ENCODE assay signal across 28 cellular contexts in the genomic region with DNA sequence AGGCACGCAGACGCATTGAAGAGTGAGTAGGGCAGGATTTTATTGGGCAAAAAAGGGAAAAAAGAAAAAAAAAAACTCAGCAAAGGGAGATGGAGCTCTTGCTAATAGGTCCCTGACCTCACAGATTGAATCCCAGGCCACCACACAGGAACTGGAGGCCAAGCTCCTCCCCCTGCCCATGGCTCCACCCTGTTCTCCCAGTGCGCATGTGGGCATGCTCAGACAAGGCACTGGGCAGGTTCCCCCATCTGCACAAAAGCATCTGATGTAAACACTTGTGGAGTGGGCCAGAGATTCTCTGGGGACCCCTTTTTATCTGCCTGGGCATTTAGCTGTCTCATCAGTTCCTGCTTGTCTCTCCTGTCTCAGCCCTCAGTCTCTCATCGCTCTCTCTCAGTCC. TPM values are rescaled to one million over a fixed set of nuclear protein-coding genes. Genes with fewer than 3 reads are reported as not detected.
DNase-seq lines count a peak whose midpoint lies in the region; ATAC-seq and TF ChIP-seq lines count a peak whose summit lies in the region.
"Had no signal": no experiment of that assay in that cellular context is flagged by ENCODE, and none has a peak within 500 bp of the region (broad histone marks: within the 10 kb centered on the region; RNA-seq: fewer than 3 reads in every experiment).

No MANE protein-coding gene starts in this region.

- no peak overlapping the region for H3K4me2 ChIP-seq in trophoblast cell (ENCODE audit: low read length)

- no peak overlapping the region for H3K14ac ChIP-seq in trophoblast cell (ENCODE audit: low read length)

- no peaks in the 10 kb centered on the region for H3K9me3 ChIP-seq in endodermal cell (ENCODE audit: control insufficient read depth, low read length)
- H3K9me3 ChIP-seq in trophoblast cell (ENCODE audit: insufficient read depth, low read depth, low read length), result no peaks in the 10 kb centered on the region
- H3K9me3 ChIP-seq: thoracic aorta had no signal

- peak overlapping the region; percentile 31 for H2BK120ac ChIP-seq in trophoblast cell (ENCODE audit: insufficient read depth, low read length, poor library complexity)

- no peak for TF ChIP-seq POLR2A in NB4 (IDR thresholded peaks at IDR 0.05; ENCODE audit: extremely low read depth, insufficient read length)

- H3K4me3 ChIP-seq in NB4 (ENCODE audit: low read depth, low read length) (no peak overlapping the region), endodermal cell (ENCODE audit: low read length) (no peak overlapping the region), trophoblast cell (ENCODE audit: low read depth, low read length) (no peak overlapping the region)
- H3K4me3 ChIP-seq: dorsolateral prefrontal cortex, thoracic aorta had no signal

- peaks cover 6% of the 10 kb centered on the region for H3K79me1 ChIP-seq in trophoblast cell (ENCODE audit: low read length)

- H3K36me3 ChIP-seq in endodermal cell (ENCODE audit: control insufficient read depth, insufficient read depth, low read length), result no peaks in the 10 kb centered on the region
- no peaks in the 10 kb centered on the region for H3K36me3 ChIP-seq in trophoblast cell (ENCODE audit: control insufficient read depth in 1 of 2, insufficient read depth in 2 of 2, low read length in 2 of 2)
- H3K36me3 ChIP-seq: thoracic aorta had no signal

- no peak overlapping the region for H2AK5ac ChIP-seq in trophoblast cell (ENCODE audit: low read length)

- H2BK12ac ChIP-seq in trophoblast cell (ENCODE audit: low read length), result peak overlapping the region; percentile 9

- 89% methylated on average over 4 of the region's 4 CpGs; no CpG with 5 or more reads in 1 of the 2 experiments for WGBS in endodermal cell (ENCODE audit: insufficient coverage in 1 of 2, insufficient read length in 1 of 2), 2 experiments
- WGBS in trophoblast cell (ENCODE audit: extremely low coverage, insufficient coverage, insufficient read length), result no CpG with 5 or more reads among the region's 4 CpGs

- no peak overlapping the region for H4K12ac ChIP-seq in trophoblast cell (ENCODE audit: low read depth, low read length)

- H3K27me3 Mint-ChIP-seq in activated CD8-positive, alpha-beta T cell treated with anti-CD3 and anti-CD28 coated beads for 36 hours, result no peaks in the 10 kb centered on the region
- no peaks in the 10 kb centered on the region for H3K27me3 Mint-ChIP-seq in activated CD8-positive, alpha-beta T cell treated with anti-CD3 and anti-CD28 coated beads, Interleukin-2, amount 10 ng/mL, durations not matched to agents 7 days and 5 days (ENCODE audit: low read depth)
- no peaks in the 10 kb centered on the region for H3K27me3 Mint-ChIP-seq in endodermal cell (ENCODE audit: insufficient read depth)
- H3K27me3 Mint-ChIP-seq: IgD-negative memory B cell had no signal

- peak overlapping the region; percentile 56 for H4K91ac ChIP-seq in trophoblast cell (ENCODE audit: low read depth, low read length)

- H3K27ac ChIP-seq in endodermal cell (ENCODE audit: low read depth, low read length) (no peak overlapping the region), trophoblast cell (ENCODE audit: low read depth, low read length) (peak overlapping the region; percentile 68), RWPE1 (no peak overlapping the region)
- H3K27ac ChIP-seq: dorsolateral prefrontal cortex, epithelial cell of prostate, parathyroid adenoma, thoracic aorta had no signal

- H3K18ac ChIP-seq in trophoblast cell (ENCODE audit: low read length), result no peak overlapping the region

- no peak overlapping the region for H3K4me3 Mint-ChIP-seq in activated CD8-positive, alpha-beta T cell treated with anti-CD3 and anti-CD28 coated beads for 36 hours
- no peak overlapping the region for H3K4me3 Mint-ChIP-seq in activated CD8-positive, alpha-beta T cell treated with anti-CD3 and anti-CD28 coated beads, Interleukin-2, amount 10 ng/mL, durations not matched to agents 7 days and 5 days
- no peak overlapping the region for H3K4me3 Mint-ChIP-seq in endodermal cell
- H3K4me3 Mint-ChIP-seq: activated CD4-positive, alpha-beta T cell treated with anti-CD3 and anti-CD28 coated beads, Interleukin-2, amount 10 ng/mL, durations not matched to agents 24 days and 14 days; CD14-positive monocyte; IgD-negative memory B cell; naive B cell; stimulated activated naive B cell treated with anti-CD40 and anti-IgM and Interleukin-4, amounts not matched to agents 10 μg/mL and 1 μg/mL and 100 μg/mL, for 72 hours had no signal

- H3K27ac Mint-ChIP-seq in activated CD8-positive, alpha-beta T cell treated with anti-CD3 and anti-CD28 coated beads for 36 hours, result no peak overlapping the region
- no peak overlapping the region for H3K27ac Mint-ChIP-seq in activated CD8-positive, alpha-beta T cell treated with anti-CD3 and anti-CD28 coated beads, Interleukin-2, amount 10 ng/mL, durations not matched to agents 7 days and 5 days
- H3K27ac Mint-ChIP-seq in endodermal cell, result no peak overlapping the region
- H3K27ac Mint-ChIP-seq: activated CD4-positive, alpha-beta T cell treated with anti-CD3 and anti-CD28 coated beads, Interleukin-2, amount 10 ng/mL, durations not matched to agents 24 days and 14 days; CD14-positive monocyte; IgD-negative memory B cell; stimulated activated naive B cell treated with anti-CD40 and anti-IgM and Interleukin-4, amounts not matched to agents 10 μg/mL and 1 μg/mL and 100 μg/mL, for 72 hours had no signal

- H3K27me3 ChIP-seq in endodermal cell (ENCODE audit: control insufficient read depth, insufficient read depth, low read length, poor library complexity, severe bottlenecking) (no peaks in the 10 kb centered on the region), trophoblast cell (ENCODE audit: insufficient read depth, low read length) (no peaks in the 10 kb centered on the region)

- H3K4me1 ChIP-seq in endodermal cell (ENCODE audit: control insufficient read depth, insufficient read depth, low read length), result no peaks in the 10 kb centered on the region
- H3K4me1 ChIP-seq in trophoblast cell (ENCODE audit: control insufficient read depth in 1 of 2, insufficient read depth in 2 of 2, low read length in 2 of 2), result peaks cover 7 to 17% of the 10 kb centered on the region in 2 experiments
- H3K4me1 ChIP-seq: parathyroid adenoma had no signal

- POLR2A ChIA-PET in activated CD8-positive, alpha-beta T cell treated with anti-CD3 and anti-CD28 coated beads for 36 hours (lab: Charles Lee), result no interaction called here
- POLR2A ChIA-PET in activated CD8-positive, alpha-beta T cell treated with anti-CD3 and anti-CD28 coated beads, Interleukin-2, amount 10 ng/mL, durations not matched to agents 7 days and 5 days (lab: Charles Lee), result no interaction called here
- POLR2A ChIA-PET in RWPE1 (lab: Yijun Ruan, JAX; ENCODE audit: low non-redundant PET), result no interaction called here

- no peak for ATAC-seq in activated CD8-positive, alpha-beta T cell treated with anti-CD3 and anti-CD28 coated beads for 36 hours
- no peak for ATAC-seq in activated CD8-positive, alpha-beta T cell treated with anti-CD3 and anti-CD28 coated beads, Interleukin-2, amount 10 ng/mL, durations not matched to agents 7 days and 5 days
- ATAC-seq in left cardiac atrium, result no peak
- ATAC-seq: sciatic nerve; stimulated activated naive B cell treated with anti-CD40 and anti-IgM and Interleukin-4, amounts not matched to agents 10 μg/mL and 1 μg/mL and 100 μg/mL, for 72 hours had no signal

- no peak for TF ChIP-seq CTCF in activated CD8-positive, alpha-beta T cell treated with anti-CD3 and anti-CD28 coated beads for 36 hours (IDR thresholded peaks at IDR 0.05)
- no peak for TF ChIP-seq CTCF in NB4 (IDR thresholded peaks at IDR 0.05; ENCODE audit: low read depth, low read length)
- no peak for TF ChIP-seq CTCF in endodermal cell (conservative IDR thresholded peaks at IDR 0.05)
- TF ChIP-seq CTCF in RWPE1 (conservative IDR thresholded peaks at IDR 0.05; ENCODE audit: low read depth), result no peak

- H4K8ac ChIP-seq in trophoblast cell (ENCODE audit: low read depth, low read length), result no peak overlapping the region

- H2BK5ac ChIP-seq in trophoblast cell (ENCODE audit: low read depth, low read length, poor library complexity), result no peak overlapping the region

- intact Hi-C loops in activated CD8-positive, alpha-beta T cell treated with anti-CD3 and anti-CD28 coated beads for 36 hours (cut with micrococcal nuclease), result no loop called here
- intact Hi-C loops in left cardiac atrium (cut with DNase I), result no loop called here

- no peak overlapping the region for H3K9ac ChIP-seq in endodermal cell (ENCODE audit: extremely low read depth, low read length, poor library complexity, severe bottlenecking)
- no peak overlapping the region for H3K9ac ChIP-seq in trophoblast cell (ENCODE audit: low read length)
- H3K9ac ChIP-seq: parathyroid adenoma had no signal

- CTCF ChIA-PET in activated CD8-positive, alpha-beta T cell treated with anti-CD3 and anti-CD28 coated beads for 36 hours (lab: Charles Lee), result no interaction called here
- CTCF ChIA-PET in activated CD8-positive, alpha-beta T cell treated with anti-CD3 and anti-CD28 coated beads, Interleukin-2, amount 10 ng/mL, durations not matched to agents 7 days and 5 days (lab: Charles Lee), result no interaction called here
- CTCF ChIA-PET in RWPE1 (lab: Yijun Ruan, JAX), result no interaction called here

- no peak overlapping the region for H3K23ac ChIP-seq in trophoblast cell (ENCODE audit: low read length)

- H2AFZ ChIP-seq in trophoblast cell (ENCODE audit: insufficient read depth, low read length, poor library complexity), result no peak overlapping the region
- H2AFZ ChIP-seq: parathyroid adenoma had no signal

- H3K9me3 Mint-ChIP-seq in activated CD8-positive, alpha-beta T cell treated with anti-CD3 and anti-CD28 coated beads for 36 hours, result no peaks in the 10 kb centered on the region
- H3K9me3 Mint-ChIP-seq in activated CD8-positive, alpha-beta T cell treated with anti-CD3 and anti-CD28 coated beads, Interleukin-2, amount 10 ng/mL, durations not matched to agents 7 days and 5 days (ENCODE audit: insufficient read depth), result no peaks in the 10 kb centered on the region
- no peaks in the 10 kb centered on the region for H3K9me3 Mint-ChIP-seq in endodermal cell
- H3K9me3 Mint-ChIP-seq: activated CD4-positive, alpha-beta T cell treated with anti-CD3 and anti-CD28 coated beads, Interleukin-2, amount 10 ng/mL, durations not matched to agents 24 days and 14 days; naive B cell; stimulated activated naive B cell treated with anti-CD40 and anti-IgM and Interleukin-4, amounts not matched to agents 10 μg/mL and 1 μg/mL and 100 μg/mL, for 72 hours had no signal

- no peak overlapping the region for H3K4ac ChIP-seq in trophoblast cell (ENCODE audit: low read depth, low read length)

- H3K4me1 Mint-ChIP-seq in activated CD8-positive, alpha-beta T cell treated with anti-CD3 and anti-CD28 coated beads for 36 hours (ENCODE audit: low read depth), result no peaks in the 10 kb centered on the region
- H3K4me1 Mint-ChIP-seq in activated CD8-positive, alpha-beta T cell treated with anti-CD3 and anti-CD28 coated beads, Interleukin-2, amount 10 ng/mL, durations not matched to agents 7 days and 5 days (ENCODE audit: low read depth), result no peaks in the 10 kb centered on the region
- peaks cover 18% of the 10 kb centered on the region for H3K4me1 Mint-ChIP-seq in endodermal cell
- H3K4me1 Mint-ChIP-seq: activated CD4-positive, alpha-beta T cell treated with anti-CD3 and anti-CD28 coated beads, Interleukin-2, amount 10 ng/mL, durations not matched to agents 24 days and 14 days; naive B cell; stimulated activated naive B cell treated with anti-CD40 and anti-IgM and Interleukin-4, amounts not matched to agents 10 μg/mL and 1 μg/mL and 100 μg/mL, for 72 hours had no signal

- no peaks in the 10 kb centered on the region for H3K36me3 Mint-ChIP-seq in activated CD8-positive, alpha-beta T cell treated with anti-CD3 and anti-CD28 coated beads for 36 hours (ENCODE audit: low read depth)
- no peaks in the 10 kb centered on the region for H3K36me3 Mint-ChIP-seq in activated CD8-positive, alpha-beta T cell treated with anti-CD3 and anti-CD28 coated beads, Interleukin-2, amount 10 ng/mL, durations not matched to agents 7 days and 5 days (ENCODE audit: low read depth)
- H3K36me3 Mint-ChIP-seq in endodermal cell (ENCODE audit: low read depth), result no peaks in the 10 kb centered on the region
- H3K36me3 Mint-ChIP-seq: CD14-positive monocyte; naive B cell; stimulated activated naive B cell treated with anti-CD40 and anti-IgM and Interleukin-4, amounts not matched to agents 10 μg/mL and 1 μg/mL and 100 μg/mL, for 72 hours had no signal

- peak; percentile 2 for DNase-seq in activated CD8-positive, alpha-beta T cell treated with anti-CD3 and anti-CD28 coated beads for 36 hours
- no peak for DNase-seq in activated CD8-positive, alpha-beta T cell treated with anti-CD3 and anti-CD28 coated beads, Interleukin-2, amount 10 ng/mL, durations not matched to agents 7 days and 5 days
- DNase-seq in NB4 (ENCODE audit: low read depth) (peak; percentile 2), endodermal cell (peak; percentile 56), trophoblast cell (no peak), NCI-H2196 treated with DMSO at 0.1 percent for 48 hours (lab: John Stamatoyannopoulos, UW; ENCODE audit: unreplicated experiment) (no peak), left cardiac atrium (no peak), RWPE1 (ENCODE audit: low spot score) (no peak)
- DNase-seq: ACHN; activated CD4-positive, alpha-beta T cell treated with anti-CD3 and anti-CD28 coated beads, Interleukin-2, amount 10 ng/mL, durations not matched to agents 24 days and 14 days; activated CD8-positive, alpha-beta memory T cell treated with anti-CD3 and anti-CD28 coated beads, Interleukin-2, amount 50 U/mL, for 4 hours; activated effector memory CD4-positive, alpha-beta T cell treated with anti-CD3 and anti-CD28 coated beads, Interleukin-2, amount 50 U/mL, for 16 hours; amygdala; caudate nucleus; DMS 273 treated with DMSO at 0.1 percent for 48 hours; dorsolateral prefrontal cortex; foreskin fibroblast; naive B cell; NCI-H187 treated with DMSO at 0.1 percent for 48 hours; NCI-H510A; stimulated activated naive B cell treated with anti-CD40 and anti-IgM and Interleukin-4, amounts not matched to agents 10 μg/mL and 1 μg/mL and 100 μg/mL, for 72 hours had no signal

- no peaks in the 10 kb centered on the region for H3K79me2 ChIP-seq in trophoblast cell (ENCODE audit: control insufficient read depth, insufficient read depth, low read length, poor library complexity)
- H3K79me2 ChIP-seq: parathyroid adenoma had no signal

RNA-seq across cellular contexts. Expression of gene FRMD7, which starts 9.5 kb away (rescaled TPM):
- not detected for total RNA-seq in activated CD8-positive, alpha-beta T cell treated with anti-CD3 and anti-CD28 coated beads for 36 hours
- total RNA-seq in activated CD8-positive, alpha-beta T cell treated with anti-CD3 and anti-CD28 coated beads, Interleukin-2, amount 10 ng/mL, durations not matched to agents 7 days and 5 days, result not detected
- not detected for total RNA-seq in endodermal cell
- not detected for polyA plus RNA-seq in endodermal cell (2013, experiment 1 of 2)
- polyA plus RNA-seq in endodermal cell (2013, experiment 2 of 2), result 0.21 TPM
- polyA plus RNA-seq in trophoblast cell (2013), result 0.14 and 0.18 TPM in 2 replicates
- total RNA-seq in left cardiac atrium, result not detected
- total RNA-seq: activated CD4-positive, alpha-beta T cell treated with anti-CD3 and anti-CD28 coated beads, Interleukin-2, amount 10 ng/mL, durations not matched to agents 24 days and 14 days; lung microvascular endothelial cell; sciatic nerve had no signal
- polyA plus RNA-seq: CD14-positive monocyte, IgD-negative memory B cell had no signal

Comparison
In these comparisons a context has a peak if more than half of its experiments do, and no peak if none do; other contexts are left out.
1. DNase-seq: peak in activated CD8-positive, alpha-beta T cell treated with anti-CD3 and anti-CD28 coated beads for 36 hours (single experiment), NB4 (single experiment) and endodermal cell (single experiment); none in activated CD8-positive, alpha-beta T cell treated with anti-CD3 and anti-CD28 coated beads, Interleukin-2, amount 10 ng/mL, durations not matched to agents 7 days and 5 days (single experiment), trophoblast cell (0 of 2), NCI-H2196 treated with DMSO at 0.1 percent for 48 hours (single experiment), left cardiac atrium (single experiment) and RWPE1 (single experiment).